ENCODE assay signal across 14 cellular contexts in the genomic region with DNA sequence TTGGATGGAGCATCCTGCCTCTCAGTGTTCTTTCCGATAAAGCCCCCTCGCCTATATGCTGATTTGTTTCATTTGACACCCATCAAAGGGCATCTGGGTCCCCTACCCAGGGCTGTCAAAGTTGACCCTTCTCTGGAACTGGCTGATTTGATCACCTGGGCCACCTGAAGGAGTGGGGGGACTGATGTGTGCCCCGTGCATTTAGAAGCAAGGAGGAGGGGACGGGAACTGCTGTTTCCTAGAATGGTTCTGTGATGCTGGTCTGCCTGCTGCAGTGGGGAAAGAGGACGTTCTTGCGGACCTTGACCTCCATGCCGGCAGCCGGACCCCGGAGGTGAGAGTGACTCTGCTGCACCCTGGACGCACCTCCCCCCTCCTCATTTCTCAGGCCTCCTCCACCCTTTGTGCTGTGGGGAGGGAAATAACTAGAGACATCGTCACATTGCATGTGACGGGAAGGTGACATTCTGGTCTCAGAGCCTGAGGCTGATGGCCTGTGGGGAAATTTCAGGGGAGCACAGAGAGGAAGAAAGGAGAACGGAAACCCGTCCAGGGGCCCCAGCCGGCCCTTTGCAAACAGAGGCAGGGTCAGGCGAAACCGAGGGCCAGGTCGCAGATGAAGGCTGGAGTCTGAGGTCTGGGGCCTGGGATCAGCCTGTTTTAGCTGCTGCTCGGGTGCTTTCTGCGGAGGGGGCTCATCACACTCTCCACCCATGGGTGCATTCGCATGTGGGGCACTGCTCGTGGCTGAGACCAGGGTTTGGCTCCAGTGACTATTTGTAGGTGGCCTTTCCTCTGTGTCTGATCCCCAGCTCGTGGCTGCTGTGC. TPM values are rescaled to one million over a fixed set of nuclear protein-coding genes. Genes with fewer than 3 reads are reported as not detected.
DNase-seq lines count a peak whose midpoint lies in the region; ATAC-seq and TF ChIP-seq lines count a peak whose summit lies in the region.
"Had no signal": no experiment of that assay in that cellular context is flagged by ENCODE, and none has a peak within 500 bp of the region (broad histone marks: within the 10 kb centered on the region; RNA-seq: fewer than 3 reads in every experiment).

No MANE protein-coding gene starts in this region.

- H3K9me3 ChIP-seq in Peyer's patch (no peaks in the 10 kb centered on the region), left ventricle myocardium inferior (replicated peaks) (peaks cover 23% of the 10 kb centered on the region)

- H3K4me3 ChIP-seq in Peyer's patch: no peak overlapping the region
- H3K4me3 ChIP-seq in left ventricle myocardium inferior: no peak overlapping the region
- H3K4me3 ChIP-seq: lung had no signal

- H3K27ac ChIP-seq in Peyer's patch (no peak overlapping the region), left ventricle myocardium inferior (replicated peaks) (peak overlapping the region; percentile 66)

- TF ChIP-seq POLR2A in Peyer's patch (IDR thresholded peaks at IDR 0.05): no peak

- H3K27me3 ChIP-seq in Peyer's patch (no peaks in the 10 kb centered on the region), left ventricle myocardium inferior (ENCODE audit: low read depth) (peaks cover 31% of the 10 kb centered on the region)

- no peaks in the 10 kb centered on the region for H3K4me1 ChIP-seq in Peyer's patch
- H3K4me1 ChIP-seq in left ventricle myocardium inferior: peaks cover 42% of the 10 kb centered on the region

- H3K36me3 ChIP-seq in Peyer's patch (no peaks in the 10 kb centered on the region), left ventricle myocardium inferior (no peaks in the 10 kb centered on the region)

- intact Hi-C loops in left ventricle myocardium inferior (cut with micrococcal nuclease) (no loop called here), posterior vena cava (cut with DNase I) (no loop called here)

- no peak for ATAC-seq in GM19463 (IDR thresholded peaks at IDR 0.05; ENCODE audit: unreplicated experiment)
- ATAC-seq: CD8-positive, alpha-beta T cell had no signal

- no peak for TF ChIP-seq CTCF in Peyer's patch (IDR thresholded peaks at IDR 0.05)
- no peak for TF ChIP-seq CTCF in left ventricle myocardium inferior (IDR thresholded peaks at IDR 0.05; ENCODE audit: borderline replicate concordance)

- DNase-seq in D341Med (ENCODE audit: low spot score) (peak; percentile 14), Peyer's patch (peak in 2 of 3 donors; percentile 9 to 38), left ventricle myocardium inferior (no peak), posterior vena cava (ENCODE audit: low spot score) (peak; percentile 72), NCI-H510A treated with DMSO at 0.1 percent for 48 hours (lab: John Stamatoyannopoulos, UW) (no peak), NCI-H446 (lab: John Stamatoyannopoulos, UW) (no peak), SW480 (ENCODE audit: low spot score) (no peak)
- DNase-seq: activated naive CD4-positive, alpha-beta T cell treated with Interleukin-2 at 50 U/mL for 16 hours; cortex of kidney; Kasumi-1; RPMI8226 had no signal

RNA-seq across cellular contexts. Expression of a gene that starts 25.7 kb away (rescaled TPM):
- not detected for total RNA-seq in Peyer's patch
- total RNA-seq in left ventricle myocardium inferior: not detected
- not detected for total RNA-seq in posterior vena cava
- total RNA-seq: CD8-positive, alpha-beta T cell; lung had no signal

Comparison
In these comparisons a context has a peak if more than half of its experiments do, and no peak if none do; other contexts are left out.
1. DNase-seq: peak in D341Med (single experiment), Peyer's patch (2 of 3) and posterior vena cava (single experiment); none in left ventricle myocardium inferior (single experiment), NCI-H510A treated with DMSO at 0.1 percent for 48 hours (single experiment), NCI-H446 (0 of 2) and SW480 (single experiment).